ENCODE assay signal across 5 cellular contexts in the genomic region with DNA sequence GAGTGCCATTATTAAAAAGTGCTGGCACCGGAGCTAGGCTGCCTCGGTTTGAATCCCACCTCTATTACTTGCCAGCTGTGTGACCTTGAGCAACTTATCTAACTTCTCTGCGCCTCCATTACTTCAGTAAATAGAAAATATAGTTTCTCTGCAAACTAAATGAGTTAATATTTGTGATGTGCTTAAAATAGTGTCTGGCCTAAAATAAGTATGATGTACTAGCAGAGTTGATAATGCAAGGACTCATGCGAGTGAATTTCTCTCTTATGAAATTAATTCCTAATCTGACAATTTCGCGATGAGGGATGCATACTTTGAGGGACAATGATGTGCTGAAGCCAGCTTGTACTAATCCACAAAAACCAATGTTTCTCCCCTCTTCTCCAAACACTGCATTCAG.
"Had no signal": no experiment of that assay in that cellular context is flagged by ENCODE, and none has a peak within 500 bp of the region (broad histone marks: within the 10 kb centered on the region; RNA-seq: fewer than 3 reads in every experiment).

No MANE protein-coding gene starts in this region.

- H3K4me3 ChIP-seq: GM23338 had no signal

- ATAC-seq: GM23338, HepG2 had no signal

- H3K27ac ChIP-seq: HL-60 had no signal

- DNase-seq: H9, HCEC 1CT had no signal
